23 cellular contexts compared by ENCODE assay signal in genomic region chr12:39065455-39065854, GRCh38.
"Had no signal": no experiment of that assay in that cellular context is flagged by ENCODE, and none has a peak within 500 bp of the region (broad histone marks: within the 10 kb centered on the region; RNA-seq: fewer than 3 reads in every experiment).

No MANE protein-coding gene starts in this region.

- DNase-seq: activated CD4-positive, alpha-beta memory T cell treated with anti-CD3 and anti-CD28 coated beads, Interleukin-2, amount 10 ng/mL, durations not matched to agents 7 days and 5 days; activated CD4-positive, alpha-beta T cell treated with anti-CD3 and anti-CD28 coated beads, Interleukin-2, amount 10 ng/mL, durations not matched to agents 7 days and 5 days; activated naive CD8-positive, alpha-beta T cell treated with anti-CD3 and anti-CD28 coated beads, Interleukin-2, amount 50 U/mL, for 24 hours; activated T-cell treated with anti-CD3 and anti-CD28 coated beads, Interleukin-2, amount 50 U/mL, for 4 hours; amygdala; central memory CD4-positive, alpha-beta T cell; esophagus squamous epithelium; foreskin melanocyte; heart right ventricle; naive B cell; ovary; psoas muscle; sigmoid colon; small intestine; stimulated activated CD4-positive, alpha-beta T cell treated with anti-CD3 and anti-CD28 coated beads, Interleukin-1b, Interleukin-23, amount 100 ng/mL, for 48 hours; stimulated activated naive CD4-positive, alpha-beta T cell; tibial artery; upper lobe of right lung; WERI-Rb-1 had no signal

- H3K4me1 Mint-ChIP-seq: activated CD4-positive, alpha-beta memory T cell treated with anti-CD3 and anti-CD28 coated beads, Interleukin-2, amount 10 ng/mL, durations not matched to agents 7 days and 5 days; activated CD4-positive, alpha-beta T cell treated with anti-CD3 and anti-CD28 coated beads, Interleukin-2, amount 10 ng/mL, durations not matched to agents 7 days and 5 days; activated naive CD4-positive, alpha-beta T cell treated with anti-CD3 and anti-CD28 coated beads, Interleukin-2, amount 50 U/mL, for 24 hours; activated naive CD8-positive, alpha-beta T cell treated with anti-CD3 and anti-CD28 coated beads, Interleukin-2, amount 50 U/mL, for 24 hours; activated T-helper 17 cell treated with anti-CD3 and anti-CD28 coated beads, Interleukin-2, amount 50 U/mL, for 72 hours; naive B cell had no signal

- H3K9me3 Mint-ChIP-seq: activated CD4-positive, alpha-beta T cell treated with anti-CD3 and anti-CD28 coated beads, Interleukin-2, amount 10 ng/mL, durations not matched to agents 7 days and 5 days had no signal

- H3K27me3 Mint-ChIP-seq: activated CD4-positive, alpha-beta memory T cell treated with anti-CD3 and anti-CD28 coated beads, Interleukin-2, amount 10 ng/mL, durations not matched to agents 7 days and 5 days; activated CD4-positive, alpha-beta T cell treated with anti-CD3 and anti-CD28 coated beads, Interleukin-2, amount 10 ng/mL, durations not matched to agents 7 days and 5 days; activated naive CD8-positive, alpha-beta T cell treated with anti-CD3 and anti-CD28 coated beads, Interleukin-2, amount 50 U/mL, for 24 hours; naive B cell had no signal

- H3K27ac Mint-ChIP-seq: activated CD4-positive, alpha-beta memory T cell treated with anti-CD3 and anti-CD28 coated beads, Interleukin-2, amount 10 ng/mL, durations not matched to agents 7 days and 5 days; activated CD4-positive, alpha-beta T cell treated with anti-CD3 and anti-CD28 coated beads, Interleukin-2, amount 10 ng/mL, durations not matched to agents 7 days and 5 days; activated naive CD4-positive, alpha-beta T cell treated with anti-CD3 and anti-CD28 coated beads, Interleukin-2, amount 50 U/mL, for 24 hours; activated naive CD8-positive, alpha-beta T cell treated with anti-CD3 and anti-CD28 coated beads, Interleukin-2, amount 50 U/mL, for 24 hours; activated T-helper 17 cell treated with anti-CD3 and anti-CD28 coated beads, Interleukin-2, amount 50 U/mL, for 72 hours; mesothelial cell of epicardium; naive B cell had no signal

- H3K36me3 Mint-ChIP-seq: activated naive CD4-positive, alpha-beta T cell treated with anti-CD3 and anti-CD28 coated beads, Interleukin-2, amount 50 U/mL, for 24 hours; mesothelial cell of epicardium; naive B cell had no signal

- ATAC-seq: activated CD4-positive, CD25-positive, alpha-beta regulatory T cell treated with anti-CD3 and anti-CD28 coated beads, Interleukin-2, amount 50 U/mL, for 24 hours; activated naive CD8-positive, alpha-beta T cell treated with anti-CD3 and anti-CD28 coated beads, Interleukin-2, amount 50 U/mL, for 24 hours; activated T-cell treated with anti-CD3 and anti-CD28 coated beads, Interleukin-2, amount 50 U/mL, for 4 hours; activated T-helper 17 cell treated with anti-CD3 and anti-CD28 coated beads, Interleukin-2, amount 50 U/mL, for 72 hours; heart right ventricle; psoas muscle; upper lobe of right lung had no signal

- H3K4me3 Mint-ChIP-seq: activated CD4-positive, alpha-beta memory T cell treated with anti-CD3 and anti-CD28 coated beads, Interleukin-2, amount 10 ng/mL, durations not matched to agents 7 days and 5 days; activated CD4-positive, alpha-beta T cell treated with anti-CD3 and anti-CD28 coated beads, Interleukin-2, amount 10 ng/mL, durations not matched to agents 7 days and 5 days; activated naive CD4-positive, alpha-beta T cell treated with anti-CD3 and anti-CD28 coated beads, Interleukin-2, amount 50 U/mL, for 24 hours; activated naive CD8-positive, alpha-beta T cell treated with anti-CD3 and anti-CD28 coated beads, Interleukin-2, amount 50 U/mL, for 24 hours; activated T-cell treated with anti-CD3 and anti-CD28 coated beads, Interleukin-2, amount 50 U/mL, for 4 hours; activated T-helper 17 cell treated with anti-CD3 and anti-CD28 coated beads, Interleukin-2, amount 50 U/mL, for 72 hours; mesothelial cell of epicardium; naive B cell had no signal
